15 cellular contexts compared by ENCODE assay signal in the genomic region with DNA sequence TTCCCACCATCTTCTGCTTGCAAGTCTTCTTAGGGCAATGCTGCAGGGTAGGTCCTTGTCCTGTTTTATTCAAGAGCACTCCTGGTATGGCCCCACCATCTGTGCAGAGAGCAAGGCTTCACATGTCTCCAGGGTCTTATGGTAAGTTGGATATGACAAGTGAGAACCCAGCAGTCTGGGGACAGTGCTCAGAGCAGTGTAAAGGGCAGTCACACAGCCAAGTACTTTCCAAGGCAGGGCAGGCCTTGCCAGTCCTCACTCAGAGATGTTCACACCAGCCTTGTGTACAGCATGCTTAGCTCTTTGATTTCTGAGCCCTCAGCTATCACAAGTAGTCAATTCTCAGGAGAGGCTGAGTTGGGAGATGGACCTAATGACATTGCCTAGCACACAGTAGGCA.
DNase-seq lines count a peak whose midpoint lies in the region; ATAC-seq and TF ChIP-seq lines count a peak whose summit lies in the region.
"Had no signal": no experiment of that assay in that cellular context is flagged by ENCODE, and none has a peak within 500 bp of the region (broad histone marks: within the 10 kb centered on the region; RNA-seq: fewer than 3 reads in every experiment).

No MANE protein-coding gene starts in this region.

- TF ChIP-seq EP300 in suprapubic skin (IDR thresholded peaks at IDR 0.05) = no peak

- H2BK15ac ChIP-seq in IMR-90 (ENCODE audit: low read depth, low read length) = peak overlapping the region; percentile 57; the same call in 2 of the 3 replicates

- peak overlapping the region; percentile 79 for H3K56ac ChIP-seq in IMR-90 (ENCODE audit: extremely low read depth, insufficient read depth, low read length)

- peak overlapping the region; percentile 96 for H3K18ac ChIP-seq in IMR-90 (ENCODE audit: low read depth, low read length)

- H2BK20ac ChIP-seq in IMR-90 (ENCODE audit: low read depth, low read length) = peak overlapping the region; percentile 91

- dilution Hi-C loops in IMR-90 (cut with HindIII; ENCODE audit: low sequenced_read_pairs, unreplicated experiment) = no loop called here

- POLR2A ChIA-PET in IMR-90 (lab: Charles Lee; ENCODE audit: unreplicated experiment) = no interaction called here

- H4K8ac ChIP-seq in IMR-90 (ENCODE audit: low read depth in 2 of 2, low read length in 2 of 2) = peak overlapping the region; percentile 82 to 89

- peak overlapping the region; percentile 88 for H4K5ac ChIP-seq in IMR-90 (ENCODE audit: low read depth, low read length)

- DNase-seq in IMR-90 = no peak
- DNase-seq in fibroblast of lung (ENCODE audit: low read depth in 2 of 2) = no peak
- no peak for DNase-seq in lower lobe of right lung
- no peak for DNase-seq in suprapubic skin (ENCODE audit: low spot score in 2 of 2)
- no peak for DNase-seq in ascending aorta (ENCODE audit: low spot score in 2 of 2)
- no peak for DNase-seq in stimulated activated CD4-positive, alpha-beta T cell treated with anti-CD3 and anti-CD28 coated beads, Interleukin-4, amount 100 ng/mL, for 4 hours
- no peak for DNase-seq in activated T-cell treated with anti-CD3 and anti-CD28 coated beads, Interleukin-2, amount 50 U/mL, for 48 hours
- no peak for DNase-seq in NCI-H82 (lab: John Stamatoyannopoulos, UW)
- DNase-seq: activated CD4-positive, alpha-beta T cell treated with anti-CD3 and anti-CD28 coated beads, Interleukin-2, amount 10 ng/mL, durations not matched to agents 7 days and 5 days; activated CD8-positive, alpha-beta memory T cell treated with anti-CD3 and anti-CD28 coated beads, Interleukin-2, amount 50 U/mL, for 4 hours; activated naive CD8-positive, alpha-beta T cell treated with anti-CD3 and anti-CD28 coated beads, Interleukin-2, amount 50 U/mL, for 24 hours; CD4-positive, CD25-positive, alpha-beta regulatory T cell; GDM1; NCI-H187 had no signal

- peak overlapping the region; percentile 87 for H2BK5ac ChIP-seq in IMR-90 (ENCODE audit: low read depth, low read length, poor library complexity, severe bottlenecking)

- no peaks in the 10 kb centered on the region for H3K27me3 ChIP-seq in IMR-90 (ENCODE audit: control insufficient read depth, insufficient read depth, low read length)
- H3K27me3 ChIP-seq in fibroblast of lung (ENCODE audit: control insufficient read depth, insufficient read depth, low read length) = no peaks in the 10 kb centered on the region
- no peaks in the 10 kb centered on the region for H3K27me3 ChIP-seq in lower lobe of right lung (ENCODE audit: low read depth)
- H3K27me3 ChIP-seq in suprapubic skin = no peaks in the 10 kb centered on the region
- no peaks in the 10 kb centered on the region for H3K27me3 ChIP-seq in ascending aorta
- H3K27me3 ChIP-seq: gastrocnemius medialis had no signal

- peak overlapping the region; percentile 87 for H4K91ac ChIP-seq in IMR-90 (ENCODE audit: insufficient read depth, low read depth, low read length)

- H2AK5ac ChIP-seq in IMR-90 (ENCODE audit: low read depth, low read length) = peak overlapping the region; percentile 94

- H3K9me1 ChIP-seq in IMR-90 (ENCODE audit: insufficient read depth, low read length) = peaks cover 7% of the 10 kb centered on the region

- in situ Hi-C loops in IMR-90 (cut with MboI; ENCODE audit: low sequenced_read_pairs) = no loop called here

- no peak overlapping the region for H3K4me3 ChIP-seq in IMR-90 (ENCODE audit: insufficient read depth, low read depth, low read length)
- H3K4me3 ChIP-seq in fibroblast of lung (replicated peaks in 1 of 4; ENCODE audit: control extremely low read depth in 1 of 4, insufficient read depth in 1 of 4, low read depth in 3 of 4, low read length in 4 of 4) = no peak overlapping the region
- H3K4me3 ChIP-seq in lower lobe of right lung = no peak overlapping the region
- no peak overlapping the region for H3K4me3 ChIP-seq in suprapubic skin
- no peak overlapping the region for H3K4me3 ChIP-seq in ascending aorta
- H3K4me3 ChIP-seq: gastrocnemius medialis had no signal

- H3K27ac ChIP-seq in IMR-90 (ENCODE audit: insufficient read depth, low read length) (peak overlapping the region; percentile 93), fibroblast of lung (ENCODE audit: insufficient read depth, low read length) (peak overlapping the region; percentile 78), lower lobe of right lung (peak overlapping the region; percentile 47), suprapubic skin (peak overlapping the region; percentile 7), ascending aorta (peak overlapping the region in 1 of 2 donors; percentile 40)
- H3K27ac ChIP-seq: gastrocnemius medialis had no signal

- H3K4ac ChIP-seq in IMR-90 (ENCODE audit: low read depth, low read length) = peak overlapping the region; percentile 98

- TF ChIP-seq POLR2A in IMR-90 (IDR thresholded peaks at IDR 0.05; ENCODE audit: low read depth, low read length) = no peak
- no peak for TF ChIP-seq POLR2A in suprapubic skin (IDR thresholded peaks at IDR 0.05)

- peak overlapping the region; percentile 34 for H3K9ac ChIP-seq in IMR-90 (ENCODE audit: low read depth, low read length)
- no peak overlapping the region for H3K9ac ChIP-seq in fibroblast of lung (ENCODE audit: insufficient read depth, low read length)

- peak overlapping the region; percentile 97 for H2BK120ac ChIP-seq in IMR-90 (ENCODE audit: low read depth, low read length)

- H4K20me1 ChIP-seq in IMR-90 (ENCODE audit: insufficient read depth, low read length) (no peaks in the 10 kb centered on the region), fibroblast of lung (ENCODE audit: control insufficient read depth, extremely low read depth, insufficient read depth, low read length) (no peaks in the 10 kb centered on the region)

- H3K4me1 ChIP-seq in IMR-90 (ENCODE audit: control insufficient read depth, insufficient read depth, low read length) (peaks cover 14% of the 10 kb centered on the region), fibroblast of lung (ENCODE audit: control insufficient read depth, extremely low read depth, insufficient read depth, low read length) (peaks cover 12% of the 10 kb centered on the region), lower lobe of right lung (peaks cover 16% of the 10 kb centered on the region), suprapubic skin (no peaks in the 10 kb centered on the region), ascending aorta (no peaks in the 10 kb centered on the region)
- H3K4me1 ChIP-seq: gastrocnemius medialis had no signal

- TF ChIP-seq CTCF in IMR-90 (conservative IDR thresholded peaks at IDR 0.05; ENCODE audit: low read depth, low read length) (no peak), fibroblast of lung (conservative IDR thresholded peaks at IDR 0.05 in 1 of 2, IDR thresholded peaks at IDR 0.05 in 1 of 2; ENCODE audit: low read depth in 1 of 2, low read length in 2 of 2) (no peak), lower lobe of right lung (IDR thresholded peaks at IDR 0.05) (no peak), suprapubic skin (IDR thresholded peaks at IDR 0.05) (no peak), ascending aorta (IDR thresholded peaks at IDR 0.05) (no peak)

- H3K9me3 ChIP-seq in IMR-90 (ENCODE audit: control insufficient read depth, insufficient read depth, low read length) = no peaks in the 10 kb centered on the region
- H3K9me3 ChIP-seq in fibroblast of lung (ENCODE audit: control insufficient read depth, insufficient read depth, low read depth, low read length) = no peaks in the 10 kb centered on the region
- no peaks in the 10 kb centered on the region for H3K9me3 ChIP-seq in lower lobe of right lung
- no peaks in the 10 kb centered on the region for H3K9me3 ChIP-seq in suprapubic skin
- H3K9me3 ChIP-seq in ascending aorta = no peaks in the 10 kb centered on the region
- H3K9me3 ChIP-seq: gastrocnemius medialis had no signal

- intact Hi-C loops in IMR-90 (cut with micrococcal nuclease) = loop anchor here (2.0 to 5.0 kb wide), 2 partner anchors 37 to 157 kb away; no protein-coding TSS in a partner anchor
- intact Hi-C loops in lower lobe of right lung (cut with DNase I) = no loop called here
- intact Hi-C loops in ascending aorta (cut with DNase I) = no loop called here

- no peak for TF ChIP-seq RAD21 in IMR-90 (IDR thresholded peaks at IDR 0.05; ENCODE audit: low read length)

- peak overlapping the region; percentile 74 for H2AK9ac ChIP-seq in IMR-90 (replicated peaks; ENCODE audit: low read depth, low read length, poor library complexity)

- peak overlapping the region; percentile 0 for H2AFZ ChIP-seq in IMR-90 (replicated peaks; ENCODE audit: low read length, poor library complexity)
- peak overlapping the region; percentile 43 for H2AFZ ChIP-seq in fibroblast of lung (ENCODE audit: low read length)

- peak overlapping the region; percentile 17 for H3K4me2 ChIP-seq in IMR-90 (ENCODE audit: low read depth, low read length)
- H3K4me2 ChIP-seq in fibroblast of lung (ENCODE audit: extremely low read depth, insufficient read depth, low read length) = peak overlapping the region; percentile 73

- H3K14ac ChIP-seq in IMR-90 (replicated peaks; ENCODE audit: low read depth, low read length) = peak overlapping the region; percentile 96

- H3K36me3 ChIP-seq in IMR-90 (ENCODE audit: control insufficient read depth, insufficient read depth, low read length) (no peaks in the 10 kb centered on the region), fibroblast of lung (ENCODE audit: control insufficient read depth, insufficient read depth, low read length) (no peaks in the 10 kb centered on the region), lower lobe of right lung (no peaks in the 10 kb centered on the region), suprapubic skin (no peaks in the 10 kb centered on the region), ascending aorta (no peaks in the 10 kb centered on the region)
- H3K36me3 ChIP-seq: gastrocnemius medialis had no signal

- ATAC-seq in IMR-90 (ENCODE audit: low read depth) = peak; percentile 16
- peak; percentile 32 to 42 for ATAC-seq in lower lobe of right lung
- ATAC-seq: activated naive CD8-positive, alpha-beta T cell treated with anti-CD3 and anti-CD28 coated beads, Interleukin-2, amount 50 U/mL, for 24 hours had no signal

- BruUV-seq in IMR-90 (replicated peaks; lab: Mats Ljungman, UMichigan) = no TSS peak

- peak overlapping the region; percentile 92 for H3K23ac ChIP-seq in IMR-90 (ENCODE audit: low read depth, low read length)

- no peaks in the 10 kb centered on the region for H3K79me1 ChIP-seq in IMR-90 (ENCODE audit: low read depth in 1 of 2, low read length in 2 of 2)

- CTCF ChIA-PET in IMR-90 (lab: Yijun Ruan, JAX) = interaction anchor here (1.3 kb wide), 1 partner anchor 38 kb away, joined by 3 read pairs; no protein-coding TSS in a partner anchor

- no peaks in the 10 kb centered on the region for H3K79me2 ChIP-seq in fibroblast of lung (ENCODE audit: control insufficient read depth, insufficient read depth, low read length)

TF ChIP-seq in IMR-90, 13 proteins besides CTCF, POLR2A, EP300 and RAD21:
- TF ChIP-seq SMC3 (IDR thresholded peaks at IDR 0.05; ENCODE audit: low read depth, low read length) = no peak
